14 cellular contexts compared by ENCODE assay signal in genomic region chr13:48448285-48448962, GRCh38. TPM values are rescaled to one million over a fixed set of nuclear protein-coding genes. Genes with fewer than 3 reads are reported as not detected.
DNase-seq lines count a peak whose midpoint lies in the region; ATAC-seq, FAIRE-seq and TF ChIP-seq lines count a peak whose summit lies in the region.
"Had no signal": no experiment of that assay in that cellular context is flagged by ENCODE, and none has a peak within 500 bp of the region (broad histone marks: within the 10 kb centered on the region; RNA-seq: fewer than 3 reads in every experiment).

No MANE protein-coding gene starts in this region.

- DNase-seq in heart left ventricle: no peak
- DNase-seq in right atrium auricular region (ENCODE audit: low spot score): no peak
- DNase-seq in SK-N-MC (ENCODE audit: low read depth, low spot score): no peak
- DNase-seq in keratinocyte (ENCODE audit: low read depth, low spot score): no peak
- DNase-seq in uterus: no peak
- no peak for DNase-seq in progenitor cell of endocrine pancreas (ENCODE audit: low spot score, unreplicated experiment)
- no peak for DNase-seq in erythroblast (lab: John Stamatoyannopoulos, UW)
- DNase-seq: activated B cell treated with CpG ODN at 0.5 μM for 24 hours, BE2C, cortex of kidney, gastrocnemius medialis, left cardiac atrium had no signal

- peak overlapping the region; percentile 80 for H3K4me2 ChIP-seq in keratinocyte (ENCODE audit: control insufficient read depth, extremely low read depth, insufficient read depth, low read depth, low read length)

- H3K27me3 ChIP-seq in heart left ventricle: no peaks in the 10 kb centered on the region
- H3K27me3 ChIP-seq in right atrium auricular region: no peaks in the 10 kb centered on the region
- no peaks in the 10 kb centered on the region for H3K27me3 ChIP-seq in keratinocyte (ENCODE audit: control insufficient read depth, extremely low read depth, insufficient read depth, low read length)
- no peaks in the 10 kb centered on the region for H3K27me3 ChIP-seq in uterus
- H3K27me3 ChIP-seq: BE2C, gastrocnemius medialis had no signal

- H3K4me1 ChIP-seq in heart left ventricle (peaks cover 0 to 49% (median 1%) of the 10 kb centered on the region in 12 donors), right atrium auricular region (no peaks in the 10 kb centered on the region), keratinocyte (ENCODE audit: control insufficient read depth, extremely low read depth, insufficient read depth, low read length) (peaks cover 24% of the 10 kb centered on the region), uterus (no peaks in the 10 kb centered on the region)
- H3K4me1 ChIP-seq: BE2C, gastrocnemius medialis had no signal

- intact Hi-C loops in heart left ventricle (cut with DNase I) (no loop called here), uterus (cut with DNase I; ENCODE audit: low total_unique reads) (no loop called here)

- peaks cover 2% of the 10 kb centered on the region for H3K79me2 ChIP-seq in keratinocyte (ENCODE audit: control insufficient read depth, insufficient read depth, low read length)

- H3K9me3 ChIP-seq in heart left ventricle: peaks cover 0 to 19% (median 8%) of the 10 kb centered on the region in 12 donors
- no peaks in the 10 kb centered on the region for H3K9me3 ChIP-seq in right atrium auricular region
- H3K9me3 ChIP-seq in SK-N-MC (ENCODE audit: low read depth, low read length): no peaks in the 10 kb centered on the region
- peaks cover 2% of the 10 kb centered on the region for H3K9me3 ChIP-seq in keratinocyte (ENCODE audit: control insufficient read depth, low read depth, low read length)
- no peaks in the 10 kb centered on the region for H3K9me3 ChIP-seq in uterus
- H3K9me3 ChIP-seq: BE2C, gastrocnemius medialis had no signal

- 78 to 85% (median 81%) methylated on average over 3 of the region's 3 CpGs for WGBS in heart left ventricle, 4 donors

- H2AFZ ChIP-seq in keratinocyte (ENCODE audit: control insufficient read depth, low read length): no peak overlapping the region

- H3K36me3 ChIP-seq in heart left ventricle: peaks cover 0 to 10% (median 5%) of the 10 kb centered on the region in 9 donors
- H3K36me3 ChIP-seq in right atrium auricular region: no peaks in the 10 kb centered on the region
- H3K36me3 ChIP-seq in SK-N-MC (ENCODE audit: insufficient read depth, low read length): peaks cover 6% of the 10 kb centered on the region
- H3K36me3 ChIP-seq in keratinocyte (ENCODE audit: control insufficient read depth in 2 of 2, extremely low read depth in 1 of 2, insufficient read depth in 2 of 2, low read length in 2 of 2): no peaks in the 10 kb centered on the region
- no peaks in the 10 kb centered on the region for H3K36me3 ChIP-seq in uterus

- H3K9ac ChIP-seq in SK-N-MC (ENCODE audit: insufficient read length): no peak overlapping the region
- H3K9ac ChIP-seq in keratinocyte (ENCODE audit: control insufficient read depth, extremely low read depth, insufficient read depth, low read length): no peak overlapping the region

- no peak for TF ChIP-seq POLR2A in heart left ventricle (IDR thresholded peaks at IDR 0.05)
- TF ChIP-seq POLR2A in uterus (IDR thresholded peaks at IDR 0.05): no peak
- TF ChIP-seq POLR2A in erythroblast (IDR thresholded peaks at IDR 0.05; ENCODE audit: low read length): no peak

- no peak for TF ChIP-seq CTCF in heart left ventricle (IDR thresholded peaks at IDR 0.05)
- no peak for TF ChIP-seq CTCF in right atrium auricular region (IDR thresholded peaks at IDR 0.05)
- TF ChIP-seq CTCF in keratinocyte (optimal IDR thresholded peaks at IDR 0.05 in 1 of 3, IDR thresholded peaks at IDR 0.05 in 1 of 3, conservative IDR thresholded peaks at IDR 0.05 in 1 of 3; ENCODE audit: extremely low read depth in 1 of 3, insufficient read depth in 2 of 3, low read length in 3 of 3): no peak
- TF ChIP-seq CTCF in uterus (IDR thresholded peaks at IDR 0.05): no peak
- no peak for TF ChIP-seq CTCF in progenitor cell of endocrine pancreas (IDR thresholded peaks at IDR 0.05; ENCODE audit: unreplicated experiment)

- H3K4me1 Mint-ChIP-seq in progenitor cell of endocrine pancreas (ENCODE audit: low read depth): peaks cover 14% of the 10 kb centered on the region

- no peaks in the 10 kb centered on the region for H3K27me3 Mint-ChIP-seq in progenitor cell of endocrine pancreas
- H3K27me3 Mint-ChIP-seq: activated B cell treated with CpG ODN at 0.5 μM for 24 hours, IgD-negative memory B cell had no signal

- dilution Hi-C loops in keratinocyte (cut with MboI; ENCODE audit: extremely low pct_ligation_motif_present, low sequenced_read_pairs): no loop called here

- ATAC-seq in heart left ventricle (no peak), GM18870 (IDR thresholded peaks at IDR 0.05; ENCODE audit: unreplicated experiment) (no peak)
- ATAC-seq: gastrocnemius medialis had no signal

- no peak overlapping the region for H3K27ac Mint-ChIP-seq in progenitor cell of endocrine pancreas
- H3K27ac Mint-ChIP-seq: activated B cell treated with CpG ODN at 0.5 μM for 24 hours, IgD-negative memory B cell had no signal

- H3K4me3 ChIP-seq in heart left ventricle (peak overlapping the region in 5 of 12 donors; percentile 15 to 32 (median 27)), right atrium auricular region (no peak overlapping the region), SK-N-MC (no peak overlapping the region), keratinocyte (ENCODE audit: control insufficient read depth in 2 of 3, extremely low read depth in 1 of 3, insufficient read depth in 2 of 3, low read depth in 1 of 3, low read length in 3 of 3) (peak overlapping the region in 2 of 3 experiments; percentile 11 to 37), uterus (no peak overlapping the region)
- H3K4me3 ChIP-seq: gastrocnemius medialis had no signal

- FAIRE-seq in keratinocyte (lab: Jason Lieb, UNC): peak; percentile 56

- H3K9me1 ChIP-seq in keratinocyte (ENCODE audit: control insufficient read depth, extremely low read depth, insufficient read depth, low read length): peaks cover under 1% of the 10 kb centered on the region

- peaks cover 8% of the 10 kb centered on the region for H3K36me3 Mint-ChIP-seq in progenitor cell of endocrine pancreas (ENCODE audit: insufficient read depth)

- H3K27ac ChIP-seq in heart left ventricle (peak overlapping the region in 9 of 12 donors; percentile 6 to 84 (median 33)), right atrium auricular region (peak overlapping the region in 1 of 2 donors; percentile 6), SK-N-MC (peak overlapping the region; percentile 4), keratinocyte (ENCODE audit: control insufficient read depth, insufficient read depth, low read length) (peak overlapping the region; percentile 66), uterus (peak overlapping the region; percentile 12 to 63)

- H3K4me3 Mint-ChIP-seq in progenitor cell of endocrine pancreas (ENCODE audit: low read depth): no peak overlapping the region
- H3K4me3 Mint-ChIP-seq: activated B cell treated with CpG ODN at 0.5 μM for 24 hours had no signal

- peaks cover 16% of the 10 kb centered on the region for H3K9me3 Mint-ChIP-seq in progenitor cell of endocrine pancreas (ENCODE audit: low read depth)

- H4K20me1 ChIP-seq in keratinocyte (ENCODE audit: control insufficient read depth, extremely low read depth, insufficient read depth, low read length): no peaks in the 10 kb centered on the region

RNA-seq across cellular contexts. Expression of gene LPAR6, which starts 35.5 kb away (rescaled TPM):
- total RNA-seq in heart left ventricle: 10 to 100 TPM in 8 of 9 donors, 1 to 10 TPM in 1; 6.7 to 47.9 (median 16.6) TPM
- polyA plus RNA-seq in heart left ventricle: 10 to 100 TPM in 1 of 2 donors, 1 to 10 TPM in 1; 9.8 to 17.0 TPM
- total RNA-seq in right atrium auricular region: 1 to 10 TPM; 6.1 to 9.3 TPM
- 6.1 to 20.0 TPM (median 19.2 TPM) in 3 replicates for polyA plus RNA-seq in keratinocyte
- 26.4 TPM for polyA plus RNA-seq in keratinocyte (2011; ENCODE audit: low read depth)
- 4.4 and 7.5 TPM in 2 replicates for polyA plus RNA-seq in keratinocyte (2011; cell fraction: cytosol; rRNA removed)
- polyA plus RNA-seq in keratinocyte (2011; cell fraction: nucleus; rRNA removed): 33.0 and 36.7 TPM in 2 replicates
- 5.0 and 24.6 TPM in 2 replicates for polyA plus RNA-seq in keratinocyte (2012; ENCODE audit: low replicate concordance)
- polyA minus RNA-seq in keratinocyte: 1.5 to 6.6 TPM (median 4.6 TPM) in 3 replicates
- 1.3 TPM for polyA minus RNA-seq in keratinocyte (2011; cell fraction: cytosol; rRNA and poly(A)+ RNA removed)
- 5.0 and 11.1 TPM in 2 replicates for polyA minus RNA-seq in keratinocyte (2011; cell fraction: nucleus; rRNA and poly(A)+ RNA removed)
- 10 to 100 TPM; 13.1 to 85.9 (median 38.9) TPM for total RNA-seq in uterus
- total RNA-seq in progenitor cell of endocrine pancreas: 27.2 and 27.7 TPM in 2 replicates
- total RNA-seq: activated B cell treated with CpG ODN at 0.5 μM for 24 hours had no signal

Comparison
In these comparisons a context has a peak if more than half of its experiments do, and no peak if none do; other contexts are left out.
1. H3K4me3 ChIP-seq: peak in keratinocyte (2 of 3); none in right atrium auricular region (0 of 2), SK-N-MC (single experiment) and uterus (0 of 2).